Comparison of ENCODE assay signal across 8 cellular contexts in genomic region chr17:29389994-29390855, GRCh38. TPM values are rescaled to one million over a fixed set of nuclear protein-coding genes. Genes with fewer than 3 reads are reported as not detected.
DNase-seq lines count a peak whose midpoint lies in the region; ATAC-seq and TF ChIP-seq lines count a peak whose summit lies in the region.

TAOK1 (plus strand) TSS chr17:29390363; CDS start chr17:29451549, 61,186 bp downstream.

- TF ChIP-seq CTCF in SU-DHL-6 (IDR thresholded peaks at IDR 0.05; ENCODE audit: insufficient read depth, low read length, poor library complexity, severe bottlenecking) (no peak), omental fat pad (IDR thresholded peaks at IDR 0.05) (no peak)

- peak within 1 kb of the TSS; percentile 96 for H2AFZ ChIP-seq in SU-DHL-6 (ENCODE audit: low read depth, low read length, severe bottlenecking)

- peaks cover 49% of the 10 kb centered on the region for H3K79me2 ChIP-seq in SU-DHL-6 (ENCODE audit: insufficient read depth, low read length)

- peaks cover 5% of the 10 kb centered on the region; the same call in 1 of the 2 replicates for H4K20me1 ChIP-seq in SU-DHL-6 (ENCODE audit: low read depth, low read length)

- H3K9ac ChIP-seq in SU-DHL-6 (ENCODE audit: low read length) = peak within 1 kb of the TSS; percentile 97

- no peaks in the 10 kb centered on the region for H3K27me3 Mint-ChIP-seq in activated naive CD8-positive, alpha-beta T cell treated with anti-CD3 and anti-CD28 coated beads for 36 hours

- peaks cover 22% of the 10 kb centered on the region for H3K36me3 Mint-ChIP-seq in activated naive CD8-positive, alpha-beta T cell treated with anti-CD3 and anti-CD28 coated beads for 36 hours

- H3K4me3 ChIP-seq in GM08714 (ENCODE audit: low read length) (peak within 1 kb of the TSS; percentile 98), SU-DHL-6 (ENCODE audit: insufficient read depth, low read length, poor library complexity, severe bottlenecking) (peak within 1 kb of the TSS; percentile 100)

- peak within 1 kb of the TSS; percentile 95 for H3K27ac Mint-ChIP-seq in activated naive CD8-positive, alpha-beta T cell treated with anti-CD3 and anti-CD28 coated beads for 36 hours

- H3K36me3 ChIP-seq in SU-DHL-6 (ENCODE audit: low read length) = no peaks in the 10 kb centered on the region

- H3K27ac ChIP-seq in SU-DHL-6 (ENCODE audit: low read depth, low read length) (peak within 1 kb of the TSS; percentile 81), temporal lobe (ENCODE audit: low read depth, low read length) (peak within 1 kb of the TSS; percentile 83)

- ATAC-seq in HG02623 (IDR thresholded peaks at IDR 0.05; ENCODE audit: unreplicated experiment) (peak; percentile 69), omental fat pad (ENCODE audit: low FRiP score) (peak; percentile 96)

- no peaks in the 10 kb centered on the region for H3K9me3 ChIP-seq in SU-DHL-6 (ENCODE audit: insufficient read depth, low read length)

- no peaks in the 10 kb centered on the region for H3K9me3 Mint-ChIP-seq in activated naive CD8-positive, alpha-beta T cell treated with anti-CD3 and anti-CD28 coated beads for 36 hours

- H3K4me1 Mint-ChIP-seq in activated naive CD8-positive, alpha-beta T cell treated with anti-CD3 and anti-CD28 coated beads for 36 hours = peaks cover 34% of the 10 kb centered on the region

- peak within 1 kb of the TSS; percentile 97 for H3K4me2 ChIP-seq in SU-DHL-6 (ENCODE audit: low read depth, low read length, poor library complexity, severe bottlenecking)

- no peaks in the 10 kb centered on the region for H3K9me2 ChIP-seq in SU-DHL-6 (replicated peaks; ENCODE audit: insufficient read depth, low read length)

- DNase-seq in NCI-H1417 (lab: John Stamatoyannopoulos, UW) (peak; percentile 97 to 98 (median 98)), glomerular visceral epithelial cell (ENCODE audit: extremely low spot score) (peak; percentile 98), omental fat pad (ENCODE audit: low spot score) (peak; percentile 99)
- peak; percentile 98 for DNase-seq in activated naive CD8-positive, alpha-beta T cell treated with anti-CD3 and anti-CD28 coated beads for 36 hours

- peak within 1 kb of the TSS; percentile 96 for H3K4me3 Mint-ChIP-seq in activated naive CD8-positive, alpha-beta T cell treated with anti-CD3 and anti-CD28 coated beads for 36 hours

- H3K27me3 ChIP-seq in SU-DHL-6 (ENCODE audit: low read length) = no peaks in the 10 kb centered on the region

- H3F3A ChIP-seq in SU-DHL-6 (ENCODE audit: insufficient read depth) = peaks cover 3% of the 10 kb centered on the region; the same call in 1 of the 2 replicates

RNA-seq across cellular contexts. Expression of gene TAOK1, which starts in this region (rescaled TPM):
- 10 to 100 TPM; 20.8 to 25.8 TPM for total RNA-seq in activated naive CD8-positive, alpha-beta T cell treated with anti-CD3 and anti-CD28 coated beads for 36 hours
- total RNA-seq in omental fat pad = 10 to 100 TPM; 60.3 to 84.2 (median 64.3) TPM
- 138 TPM for total RNA-seq in temporal lobe

Comparison
In these comparisons a context has a peak if more than half of its experiments do, and no peak if none do; other contexts are left out.
1. Peak in every context shown above with its lines: DNase-seq, ATAC-seq, H3K4me3 ChIP-seq and H3K27ac ChIP-seq.